3 cellular contexts compared by ENCODE assay signal in the genomic region with DNA sequence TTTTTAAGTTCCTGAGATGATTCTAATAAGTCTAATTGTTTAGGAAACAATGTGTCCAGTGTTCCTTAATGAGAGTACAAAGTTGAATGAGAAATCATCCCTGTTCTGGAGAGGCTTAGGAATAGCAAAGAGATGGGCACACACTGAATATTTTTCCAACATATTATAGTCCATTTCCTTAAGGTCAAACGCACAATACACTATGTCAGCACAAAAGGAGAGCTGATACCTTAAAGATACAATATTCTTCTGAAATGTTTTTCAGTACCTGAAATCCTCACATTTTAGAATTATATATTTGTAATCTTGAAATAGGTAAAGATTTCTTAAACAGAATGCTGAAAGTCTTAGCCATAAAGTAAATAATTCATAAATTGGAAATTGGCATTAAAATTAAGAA.
TF ChIP-seq lines count a peak whose summit lies in the region.

No MANE protein-coding gene starts in this region.

TF ChIP-seq in HepG2, 621 proteins besides CTCF, POLR2A, EP300 and RAD21:
- TF ChIP-seq ZNF496 (CRISPR knock-in tag; IDR thresholded peaks at IDR 0.05; ENCODE audit: insufficient replicate concordance) (no peak), BCL6 (CRISPR knock-in tag; IDR thresholded peaks at IDR 0.05) (no peak), MAFK (conservative IDR thresholded peaks at IDR 0.05 in 1 of 2, IDR thresholded peaks at IDR 0.05 in 1 of 2; ENCODE audit: low read length in 2 of 2) (peak; percentile 32 to 62; a peak in 3 of 4 replicates), MAF1 (CRISPR knock-in tag; IDR thresholded peaks at IDR 0.05; ENCODE audit: borderline replicate concordance) (no peak), MAFF (IDR thresholded peaks at IDR 0.05; ENCODE audit: low read depth, low read length) (peak; percentile 60), NR2F1 (CRISPR knock-in tag; IDR thresholded peaks at IDR 0.05) (no peak), ZNF619 (CRISPR knock-in tag; IDR thresholded peaks at IDR 0.05) (no peak), PITX1 (CRISPR knock-in tag; IDR thresholded peaks at IDR 0.05) (no peak)
- TF ChIP-seq, protein P1, sequence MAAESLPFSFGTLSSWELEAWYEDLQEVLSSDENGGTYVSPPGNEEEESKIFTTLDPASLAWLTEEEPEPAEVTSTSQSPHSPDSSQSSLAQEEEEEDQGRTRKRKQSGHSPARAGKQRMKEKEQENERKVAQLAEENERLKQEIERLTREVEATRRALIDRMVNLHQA (CRISPR knock-in tag; IDR thresholded peaks at IDR 0.05), result no peak

TF ChIP-seq in IMR-90, 13 proteins besides CTCF, POLR2A, EP300 and RAD21:
- TF ChIP-seq FOS (IDR thresholded peaks at IDR 0.05; ENCODE audit: low read depth, low read length), result no peak
- peak; percentile 32; the same call in 1 of the 2 replicates for TF ChIP-seq MAFK (IDR thresholded peaks at IDR 0.05; ENCODE audit: low read depth, low read length)

TF ChIP-seq in K562, 482 proteins besides CTCF, POLR2A, EP300 and RAD21:
- no peak for TF ChIP-seq ZBTB8A (IDR thresholded peaks at IDR 0.05; ENCODE audit: partially characterized antibody)
- no peak for TF ChIP-seq ADNP (tag; IDR thresholded peaks at IDR 0.05)
- peak; percentile 48; the same call in 1 of the 2 replicates for TF ChIP-seq ZNF316 (IDR thresholded peaks at IDR 0.05)
TF ChIP-seq in K562: peak in this region for 1.
